In genomic region chrX:35665311-35665710, GRCh38 we compare ENCODE assay signal across 1 cellular context.
TF ChIP-seq lines count a peak whose summit lies in the region.

No MANE protein-coding gene starts in this region.

TF ChIP-seq in GM23338, 12 proteins besides CTCF, POLR2A, EP300 and RAD21 (continued from another document):
- no peak for TF ChIP-seq REST (IDR thresholded peaks at IDR 0.05; ENCODE audit: unreplicated experiment)
